1 cellular context compared by ENCODE assay signal in the genomic region with DNA sequence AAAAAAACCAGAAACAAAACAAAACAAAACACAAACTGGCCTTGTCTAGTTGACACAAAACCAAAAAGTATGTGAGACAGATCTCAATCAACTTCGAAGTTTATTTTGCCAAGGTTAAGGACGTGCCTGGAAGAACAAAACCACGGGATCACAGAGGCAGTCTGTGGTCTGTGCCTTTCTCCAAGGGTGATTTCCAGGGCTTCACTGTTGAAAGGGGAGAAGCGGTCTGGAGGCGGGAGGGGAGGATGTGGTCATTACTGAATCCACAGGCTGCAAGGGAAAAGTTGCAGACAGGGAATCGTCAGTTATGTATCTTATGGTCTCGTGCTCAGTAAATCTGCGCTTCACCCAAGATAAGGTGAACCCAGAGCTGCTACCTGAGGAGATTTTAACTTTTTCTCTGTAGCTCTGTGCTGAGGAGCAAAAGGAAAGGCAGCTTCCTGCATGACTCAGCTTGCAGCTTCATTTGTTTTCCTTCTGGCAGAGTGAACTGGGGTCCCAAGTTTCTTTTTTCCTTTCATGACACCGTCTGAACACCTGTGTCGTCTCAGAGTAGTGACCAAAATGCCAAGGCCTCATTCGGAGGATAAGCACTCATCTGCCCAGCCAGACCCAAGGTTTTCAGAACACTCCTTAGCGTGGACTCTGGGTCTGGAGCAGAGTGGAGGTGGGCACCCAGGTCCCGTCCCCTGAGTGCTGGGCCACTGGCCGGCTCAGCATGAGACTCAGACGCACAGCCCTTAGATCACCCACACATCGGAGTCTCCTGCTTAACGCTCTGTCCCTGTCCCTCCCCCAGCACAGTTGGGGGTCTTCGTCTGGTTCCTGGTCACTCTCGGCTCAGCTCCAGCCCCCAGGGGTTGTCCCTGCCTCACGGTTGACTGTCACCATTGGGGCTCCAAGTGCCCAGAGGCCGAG.
TF ChIP-seq lines count a peak whose summit lies in the region.

No MANE protein-coding gene starts in this region.

TF ChIP-seq in HEK293T, 16 proteins besides CTCF, POLR2A, EP300 and RAD21:
- TF ChIP-seq ELF4 (IDR thresholded peaks at IDR 0.05): no peak
- no peak for TF ChIP-seq TARDBP (IDR thresholded peaks at IDR 0.05)
- TF ChIP-seq HDGF (IDR thresholded peaks at IDR 0.05; ENCODE audit: borderline replicate concordance): no peak
- TF ChIP-seq, protein P1, sequence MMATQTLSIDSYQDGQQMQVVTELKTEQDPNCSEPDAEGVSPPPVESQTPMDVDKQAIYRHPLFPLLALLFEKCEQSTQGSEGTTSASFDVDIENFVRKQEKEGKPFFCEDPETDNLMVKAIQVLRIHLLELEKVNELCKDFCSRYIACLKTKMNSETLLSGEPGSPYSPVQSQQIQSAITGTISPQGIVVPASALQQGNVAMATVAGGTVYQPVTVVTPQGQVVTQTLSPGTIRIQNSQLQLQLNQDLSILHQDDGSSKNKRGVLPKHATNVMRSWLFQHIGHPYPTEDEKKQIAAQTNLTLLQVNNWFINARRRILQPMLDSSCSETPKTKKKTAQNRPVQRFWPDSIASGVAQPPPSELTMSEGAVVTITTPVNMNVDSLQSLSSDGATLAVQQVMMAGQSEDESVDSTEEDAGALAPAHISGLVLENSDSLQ (IDR thresholded peaks at IDR 0.05): no peak
- no peak for TF ChIP-seq BHLHE40 (IDR thresholded peaks at IDR 0.05; ENCODE audit: borderline replicate concordance)
- no peak for TF ChIP-seq L3MBTL2 (conservative IDR thresholded peaks at IDR 0.05)
- no peak for TF ChIP-seq FOXK2 (IDR thresholded peaks at IDR 0.05)
- TF ChIP-seq LEF1 (IDR thresholded peaks at IDR 0.05; ENCODE audit: borderline replicate concordance): no peak
- TF ChIP-seq FOXM1 (IDR thresholded peaks at IDR 0.05; ENCODE audit: borderline replicate concordance): no peak
- TF ChIP-seq ARNT (IDR thresholded peaks at IDR 0.05): no peak
- TF ChIP-seq NFRKB (IDR thresholded peaks at IDR 0.05): no peak
- no peak for TF ChIP-seq SP1 (IDR thresholded peaks at IDR 0.05)
TF ChIP-seq in HEK293T: peak in this region for 0.
